Comparison of ENCODE assay signal across 1 cellular context in genomic region chr17:63621684-63622570, GRCh38.
A peak's percentile ranks its signal among the peaks of the same experiment; 100 is the strongest.
TF ChIP-seq lines count a peak whose summit lies in the region.

Gene MAP3K3 (plus strand): TSS chr17:63622417. CDS start chr17:63622760, 343 bp downstream.

TF ChIP-seq in HepG2, 621 proteins besides CTCF, POLR2A, EP300 and RAD21 (continued from another document and continues in another):
- TF ChIP-seq THAP8 (CRISPR knock-in tag; IDR thresholded peaks at IDR 0.05; ENCODE audit: borderline replicate concordance) (no peak), ZNF615 (CRISPR knock-in tag; IDR thresholded peaks at IDR 0.05; ENCODE audit: borderline replicate concordance) (no peak), HNRNPK (IDR thresholded peaks at IDR 0.05; ENCODE audit: low read depth, low read length, poor library complexity, severe bottlenecking) (no peak), RBM39 (IDR thresholded peaks at IDR 0.05; ENCODE audit: low read depth, low read length, poor library complexity, severe bottlenecking) (peak; percentile 89), ZNF441 (CRISPR knock-in tag; IDR thresholded peaks at IDR 0.05; ENCODE audit: borderline replicate concordance) (peak; percentile 91), ZBTB44 (CRISPR knock-in tag; IDR thresholded peaks at IDR 0.05) (no peak), ATF3 (CRISPR knock-in tag; IDR thresholded peaks at IDR 0.05) (no peak), NFIB (CRISPR knock-in tag; IDR thresholded peaks at IDR 0.05; ENCODE audit: borderline replicate concordance) (no peak), ISX (CRISPR knock-in tag; conservative IDR thresholded peaks at IDR 0.05) (no peak), ZFAT (CRISPR knock-in tag; conservative IDR thresholded peaks at IDR 0.05) (no peak), EED (CRISPR knock-in tag; IDR thresholded peaks at IDR 0.05) (0 out of 2 replicates have a peak, but pooled peaks have one; percentile 62), REPIN1 (CRISPR knock-in tag; IDR thresholded peaks at IDR 0.05; ENCODE audit: borderline replicate concordance, low read depth) (peak; percentile 38; the same call in 1 of the 2 replicates), ZNF383 (CRISPR knock-in tag; IDR thresholded peaks at IDR 0.05; ENCODE audit: borderline replicate concordance) (no peak), SIX1 (CRISPR knock-in tag; IDR thresholded peaks at IDR 0.05; ENCODE audit: borderline replicate concordance) (no peak), ZNF430 (CRISPR knock-in tag; IDR thresholded peaks at IDR 0.05) (peak; percentile 91), ZNF235 (CRISPR knock-in tag; IDR thresholded peaks at IDR 0.05; ENCODE audit: borderline replicate concordance) (peak; percentile 70; the same call in 1 of the 2 replicates), ZNF253 (CRISPR knock-in tag; IDR thresholded peaks at IDR 0.05; ENCODE audit: borderline replicate concordance) (peak; percentile 33; the same call in 1 of the 2 replicates), PCBP2 (optimal IDR thresholded peaks at IDR 0.05; ENCODE audit: low read depth, low read length, poor library complexity, severe bottlenecking) (no peak), NBN (conservative IDR thresholded peaks at IDR 0.05) (no peak), PLSCR1 (CRISPR knock-in tag; IDR thresholded peaks at IDR 0.05; ENCODE audit: borderline replicate concordance) (no peak), SAP130 (CRISPR knock-in tag; IDR thresholded peaks at IDR 0.05; ENCODE audit: low read depth) (peak; percentile 79; the same call in 1 of the 2 replicates), ZBTB38 (CRISPR knock-in tag; IDR thresholded peaks at IDR 0.05) (peak; percentile 78), ZNF562 (CRISPR knock-in tag; IDR thresholded peaks at IDR 0.05; ENCODE audit: borderline replicate concordance) (no peak), ARID5B (CRISPR knock-in tag; IDR thresholded peaks at IDR 0.05) (peak; percentile 55), ZBTB43 (CRISPR knock-in tag; conservative IDR thresholded peaks at IDR 0.05) (0 out of 2 replicates have a peak, but pooled peaks have one; percentile 22), SNRNP70 (IDR thresholded peaks at IDR 0.05; ENCODE audit: low read depth, low read length) (no peak), ZNF75D (CRISPR knock-in tag; IDR thresholded peaks at IDR 0.05; ENCODE audit: borderline replicate concordance) (peak; percentile 37; the same call in 1 of the 2 replicates), EEA1 (CRISPR knock-in tag; IDR thresholded peaks at IDR 0.05; ENCODE audit: borderline replicate concordance) (peak; percentile 90; the same call in 1 of the 2 replicates), TCF7 (IDR thresholded peaks at IDR 0.05; ENCODE audit: low read depth) (no peak), KAT7 (CRISPR knock-in tag; IDR thresholded peaks at IDR 0.05; ENCODE audit: borderline replicate concordance) (peak; percentile 81), ZNF367 (CRISPR knock-in tag; IDR thresholded peaks at IDR 0.05; ENCODE audit: borderline replicate concordance) (no peak; the same call in 1 of the 2 replicates), CEBPG (CRISPR knock-in tag; IDR thresholded peaks at IDR 0.05) (peak; percentile 68; the same call in 1 of the 2 replicates), CREB3 (CRISPR knock-in tag; IDR thresholded peaks at IDR 0.05) (no peak), HOXD1 (CRISPR knock-in tag; IDR thresholded peaks at IDR 0.05) (peak; percentile 79; the same call in 1 of the 2 replicates), GLMP (CRISPR knock-in tag; IDR thresholded peaks at IDR 0.05; ENCODE audit: borderline replicate concordance) (no peak), SKIL (CRISPR knock-in tag; IDR thresholded peaks at IDR 0.05; ENCODE audit: borderline replicate concordance) (no peak), GTF3A (CRISPR knock-in tag; conservative IDR thresholded peaks at IDR 0.05) (0 out of 2 replicates have a peak, but pooled peaks have one; percentile 24), KDM2A (CRISPR knock-in tag; IDR thresholded peaks at IDR 0.05; ENCODE audit: borderline replicate concordance, low read depth) (peak; percentile 87), JUND (CRISPR knock-in tag; IDR thresholded peaks at IDR 0.05) (no peak), ZMYM3 (CRISPR knock-in tag; IDR thresholded peaks at IDR 0.05) (peak; percentile 62; the same call in 1 of the 2 replicates), ZNF747 (CRISPR knock-in tag; IDR thresholded peaks at IDR 0.05; ENCODE audit: borderline replicate concordance) (peak; percentile 47), ZNF510 (CRISPR knock-in tag; IDR thresholded peaks at IDR 0.05; ENCODE audit: low read depth) (no peak), NR0B2 (CRISPR knock-in tag; IDR thresholded peaks at IDR 0.05) (peak; percentile 75; the same call in 1 of the 2 replicates), POLR2AphosphoS2 (IDR thresholded peaks at IDR 0.05; ENCODE audit: low read depth, low read length) (no peak), TBL1XR1 (IDR thresholded peaks at IDR 0.05; ENCODE audit: borderline replicate concordance, low read length, partially characterized antibody) (no peak), TFE3 (CRISPR knock-in tag; IDR thresholded peaks at IDR 0.05) (no peak), NFE2 (CRISPR knock-in tag; IDR thresholded peaks at IDR 0.05) (no peak), POLR2AphosphoS5 (IDR thresholded peaks at IDR 0.05; ENCODE audit: low read depth, low read length) (peak; percentile 94)
